In the genomic region with DNA sequence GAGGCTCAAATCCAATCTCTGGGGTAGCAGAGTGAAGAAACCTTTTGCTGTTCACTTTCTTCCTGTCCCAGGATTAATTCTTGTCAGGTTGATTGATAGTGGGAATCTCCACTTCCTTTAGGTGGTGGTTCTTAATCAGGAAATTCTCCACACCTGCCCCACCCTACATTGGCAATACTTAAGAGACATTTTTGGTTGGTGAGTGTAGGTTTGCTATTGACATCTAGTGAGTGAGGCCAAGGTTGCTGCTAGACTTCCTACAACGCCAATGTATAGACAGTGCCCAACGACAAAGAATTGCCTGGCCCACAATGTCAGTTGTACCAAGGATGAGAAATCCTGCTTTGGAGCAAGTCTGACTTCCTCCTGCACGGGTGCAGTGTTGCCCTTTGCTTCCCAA, we compare ENCODE assay signal across 29 cellular contexts. TPM values are rescaled to one million over a fixed set of nuclear protein-coding genes. Genes with fewer than 3 reads are reported as not detected.
DNase-seq lines count a peak whose midpoint lies in the region; ATAC-seq and TF ChIP-seq lines count a peak whose summit lies in the region.
"Had no signal": no experiment of that assay in that cellular context is flagged by ENCODE, and none has a peak within 500 bp of the region (broad histone marks: within the 10 kb centered on the region; RNA-seq: fewer than 3 reads in every experiment).

No MANE protein-coding gene starts in this region.

- TF ChIP-seq CTCF in mammary epithelial cell (conservative IDR thresholded peaks at IDR 0.05 in 1 of 2, IDR thresholded peaks at IDR 0.05 in 1 of 2; ENCODE audit: extremely low read depth in 1 of 2, insufficient read depth in 1 of 2, low read depth in 1 of 2, low read length in 2 of 2) (no peak), gastroesophageal sphincter (IDR thresholded peaks at IDR 0.05) (no peak)

- dilution Hi-C loops in mammary epithelial cell (cut with HindIII; ENCODE audit: low sequenced_read_pairs): no loop called here

- peaks cover 5% of the 10 kb centered on the region for H3K79me1 ChIP-seq in mesenchymal stem cell (replicated peaks; ENCODE audit: low read length, poor library complexity, severe bottlenecking)

- 45% methylated on average over 3 of the region's 3 CpGs for WGBS in mammary epithelial cell (ENCODE audit: low coverage, missing lambda C conversion rate)
- 74% methylated on average over 3 of the region's 3 CpGs for WGBS in mesenchymal stem cell
- WGBS in gastroesophageal sphincter (ENCODE audit: low coverage in 1 of 2), 2 donors: 74 to 76% methylated on average over 3 of the region's 3 CpGs

- DNase-seq in Daoy (ENCODE audit: low read depth): peak; percentile 66
- DNase-seq in LoVo (ENCODE audit: low spot score): peak; percentile 88
- peak; percentile 87 for DNase-seq in mammary epithelial cell
- no peak for DNase-seq in mesenchymal stem cell
- DNase-seq in NCI-H446 (lab: John Stamatoyannopoulos, UW): no peak
- DNase-seq: activated CD4-positive, alpha-beta T cell treated with anti-CD3 and anti-CD28 coated beads, Interleukin-2, amount 50 U/mL, for 4 hours; activated CD8-positive, alpha-beta memory T cell treated with anti-CD3 and anti-CD28 coated beads, Interleukin-2, amount 50 U/mL, for 4 hours; central memory CD4-positive, alpha-beta T cell; dermis blood vessel endothelial cell; heart right ventricle; HFFc6; midbrain; NCI-H1694; NCI-H2171 treated with DMSO at 0.1 percent for 48 hours; NCI-H774; OCI-M1; ovary; SHP77; stimulated activated naive CD4-positive, alpha-beta T cell treated with Interleukin-2 at 50 U/mL for 16 hours; T-helper 9 cell; testis had no signal

- H3K23ac ChIP-seq in mesenchymal stem cell (ENCODE audit: low read length in 2 of 2): peak overlapping the region in 1 of 2 experiments; percentile 83

- H3K9ac ChIP-seq in mammary epithelial cell (ENCODE audit: insufficient read depth, low read length): no peak overlapping the region
- no peak overlapping the region for H3K9ac ChIP-seq in mesenchymal stem cell (ENCODE audit: low read length)
- H3K9ac ChIP-seq: BLaER1 treated with 17β-estradiol and CSF1 and Interleukin-3, amounts not matched to agents 10 nM and 100 nM; KMS-11 had no signal

- peak overlapping the region in 1 of 2 experiments; percentile 59 for H3K4ac ChIP-seq in mesenchymal stem cell (ENCODE audit: low read depth in 1 of 2, low read length in 2 of 2)

- H2AFZ ChIP-seq in mammary epithelial cell (ENCODE audit: low read depth, low read length) (peak overlapping the region; percentile 48), mesenchymal stem cell (ENCODE audit: low read depth, low read length) (no peak overlapping the region)

- H2BK5ac ChIP-seq in mesenchymal stem cell (ENCODE audit: low read depth, low read length, poor library complexity, severe bottlenecking): no peak overlapping the region

- ATAC-seq in HG03521 (IDR thresholded peaks at IDR 0.05; ENCODE audit: unreplicated experiment): no peak
- ATAC-seq in gastroesophageal sphincter: no peak
- ATAC-seq in HG02840 (IDR thresholded peaks at IDR 0.05; ENCODE audit: low FRiP score, unreplicated experiment): no peak
- ATAC-seq: activated T-helper 17 cell treated with anti-CD3 and anti-CD28 coated beads, Interleukin-2, amount 50 U/mL, for 72 hours; heart right ventricle; left lobe of liver; natural killer cell treated with Interleukin-12 subunit alpha and Interleukin-12 subunit beta and Interleukin-15 and Interleukin-18, amount 100 ng/mL, for 72 hours had no signal

- H2AK5ac ChIP-seq in mesenchymal stem cell (ENCODE audit: low read length, severe bottlenecking): no peak overlapping the region

- no peaks in the 10 kb centered on the region for H3K9me3 ChIP-seq in mammary epithelial cell (replicated peaks; ENCODE audit: insufficient read depth, low read length)
- H3K9me3 ChIP-seq in mesenchymal stem cell (ENCODE audit: control insufficient read depth, low read length): no peaks in the 10 kb centered on the region
- H3K9me3 ChIP-seq in gastroesophageal sphincter: no peaks in the 10 kb centered on the region
- H3K9me3 ChIP-seq: BLaER1 treated with 17β-estradiol and CSF1 and Interleukin-3, amounts not matched to agents 10 nM and 100 nM; heart right ventricle; ovary; testis had no signal

- no peak overlapping the region for H4K8ac ChIP-seq in mesenchymal stem cell (ENCODE audit: low read length)

- no peak for TF ChIP-seq POLR2A in gastroesophageal sphincter (IDR thresholded peaks at IDR 0.05)

- intact Hi-C loops in mammary epithelial cell (cut with micrococcal nuclease): loop anchor here (1.0 kb wide), 2 partner anchors 129 to 179 kb away; a partner anchor contains a TSS

- TF ChIP-seq EP300 in gastroesophageal sphincter (IDR thresholded peaks at IDR 0.05): no peak

- H2BK15ac ChIP-seq in mesenchymal stem cell (ENCODE audit: low read depth, poor library complexity, severe bottlenecking): no peak overlapping the region

- CTCF ChIA-PET in mammary epithelial cell (lab: Charles Lee; ENCODE audit: low non-redundant PET): interaction anchor here (0.7 kb wide), 1 partner anchor 93 kb away, joined by 4 read pairs; no protein-coding TSS in a partner anchor

- H2BK12ac ChIP-seq in mesenchymal stem cell (ENCODE audit: low read length in 2 of 2): peak overlapping the region; percentile 77 to 87

- H3K36me3 ChIP-seq in mammary epithelial cell (ENCODE audit: insufficient read depth, low read length): no peaks in the 10 kb centered on the region
- peaks cover 0 to 6% of the 10 kb centered on the region in 2 experiments for H3K36me3 ChIP-seq in mesenchymal stem cell (ENCODE audit: control insufficient read depth in 1 of 2, insufficient read depth in 2 of 2, low read depth in 1 of 2, low read length in 2 of 2)
- H3K36me3 ChIP-seq in gastroesophageal sphincter: no peaks in the 10 kb centered on the region
- H3K36me3 ChIP-seq: BLaER1 treated with 17β-estradiol and CSF1 and Interleukin-3, amounts not matched to agents 10 nM and 100 nM; heart right ventricle; ovary had no signal

- H2BK120ac ChIP-seq in mesenchymal stem cell (ENCODE audit: low read depth, low read length): no peak overlapping the region

- H3K27me3 ChIP-seq in mammary epithelial cell (ENCODE audit: insufficient read depth, low read length): no peaks in the 10 kb centered on the region
- H3K27me3 ChIP-seq in mesenchymal stem cell (ENCODE audit: control insufficient read depth in 1 of 2, insufficient read depth in 1 of 2, low read length in 2 of 2): no peaks in the 10 kb centered on the region
- no peaks in the 10 kb centered on the region for H3K27me3 ChIP-seq in gastroesophageal sphincter
- H3K27me3 ChIP-seq: BLaER1 treated with 17β-estradiol and CSF1 and Interleukin-3, amounts not matched to agents 10 nM and 100 nM; heart right ventricle; testis had no signal

- peak overlapping the region; percentile 73 for H4K91ac ChIP-seq in mesenchymal stem cell (ENCODE audit: low read length)

- H3K27ac ChIP-seq in mammary epithelial cell (ENCODE audit: insufficient read depth, low read depth, low read length): peak overlapping the region; percentile 19
- H3K27ac ChIP-seq in mesenchymal stem cell (ENCODE audit: low read length, poor library complexity, severe bottlenecking): no peak overlapping the region
- H3K27ac ChIP-seq in gastroesophageal sphincter: no peak overlapping the region
- H3K27ac ChIP-seq: heart right ventricle, KMS-11, ovary, testis had no signal

- peak overlapping the region; percentile 43 for H3K4me2 ChIP-seq in mammary epithelial cell (ENCODE audit: insufficient read depth, low read depth, low read length)
- H3K4me2 ChIP-seq in mesenchymal stem cell (ENCODE audit: low read length, poor library complexity, severe bottlenecking): no peak overlapping the region
- H3K4me2 ChIP-seq: KMS-11 had no signal

- no peak overlapping the region for H3K14ac ChIP-seq in mesenchymal stem cell (ENCODE audit: low read length in 2 of 2)

- no peaks in the 10 kb centered on the region for H4K20me1 ChIP-seq in mammary epithelial cell (ENCODE audit: insufficient read depth, low read length)
- H4K20me1 ChIP-seq: BLaER1 treated with 17β-estradiol and CSF1 and Interleukin-3, amounts not matched to agents 10 nM and 100 nM had no signal

- H3K18ac ChIP-seq in mesenchymal stem cell (ENCODE audit: low read depth in 1 of 2, low read length in 2 of 2): peak overlapping the region in 1 of 2 experiments; percentile 16

- in situ Hi-C loops in mammary epithelial cell (cut with MboI; ENCODE audit: low sequenced_read_pairs in 2 of 2): loop anchor here (10.0 kb wide), 3 partner anchors 116 to 206 kb away; a partner anchor contains a TSS

- H3K4me3 ChIP-seq in mammary epithelial cell (replicated peaks in 1 of 3; ENCODE audit: insufficient read depth in 1 of 3, low read depth in 2 of 3, low read length in 3 of 3) (no peak overlapping the region), mesenchymal stem cell (ENCODE audit: insufficient read depth in 1 of 2, low read depth in 1 of 2, low read length in 2 of 2) (no peak overlapping the region), gastroesophageal sphincter (no peak overlapping the region)
- H3K4me3 ChIP-seq: BLaER1 treated with 17β-estradiol and CSF1 and Interleukin-3, amounts not matched to agents 10 nM and 100 nM; heart right ventricle; ovary; testis had no signal

- BruUV-seq in mammary epithelial cell (replicated peaks; lab: Mats Ljungman, UMichigan): no TSS peak

- H3K79me2 ChIP-seq in mammary epithelial cell (ENCODE audit: insufficient read depth, low read length): no peaks in the 10 kb centered on the region

- H3K4me1 ChIP-seq in mammary epithelial cell (ENCODE audit: insufficient read depth, low read length) (peaks cover 14% of the 10 kb centered on the region), mesenchymal stem cell (ENCODE audit: control insufficient read depth, insufficient read depth, low read depth, low read length) (no peaks in the 10 kb centered on the region), gastroesophageal sphincter (peaks cover 0 to 8% (median 0%) of the 10 kb centered on the region in 3 donors)
- H3K4me1 ChIP-seq: testis had no signal

RNA-seq across cellular contexts. Expression of a gene that starts 38.4 kb away (rescaled TPM):
- total RNA-seq in Daoy (2014; rRNA removed; shearing (Covaris generic)): 22.6 and 35.8 TPM in 2 replicates
- total RNA-seq in mammary epithelial cell (1 to 10 TPM; 6.0 to 7.7 TPM), gastroesophageal sphincter (1 to 10 TPM; 1.5 to 2.6 (median 2.2) TPM)
- polyA plus RNA-seq in mammary epithelial cell: 6.2 TPM
- not detected for polyA minus RNA-seq in mammary epithelial cell
- 16.6 TPM for polyA plus RNA-seq in mesenchymal stem cell (2013, experiment 1 of 2)
- 16.7 TPM for polyA plus RNA-seq in mesenchymal stem cell (2013, experiment 2 of 2)

Comparison
In these comparisons a context has a peak if more than half of its experiments do, and no peak if none do; other contexts are left out.
1. DNase-seq: peak in Daoy (single experiment), LoVo (single experiment) and mammary epithelial cell (single experiment); none in mesenchymal stem cell (single experiment) and NCI-H446 (0 of 2).